In genomic region chr10:86363184-86363832, GRCh38 we compare ENCODE assay signal across 10 cellular contexts. TPM values are rescaled to one million over a fixed set of nuclear protein-coding genes. Genes with fewer than 3 reads are reported as not detected.
DNase-seq lines count a peak whose midpoint lies in the region; ATAC-seq and TF ChIP-seq lines count a peak whose summit lies in the region.
"Had no signal": no experiment of that assay in that cellular context is flagged by ENCODE, and none has a peak within 500 bp of the region (broad histone marks: within the 10 kb centered on the region; RNA-seq: fewer than 3 reads in every experiment).

No MANE protein-coding gene starts in this region.

- DNase-seq in mammary epithelial cell (peak; percentile 26), right lobe of liver (peak; percentile 45 to 63 (median 56)), uterus (no peak), T1000 (lab: John Stamatoyannopoulos, UW) (no peak), ureter (ENCODE audit: low spot score) (no peak), cortex of kidney (lab: John Stamatoyannopoulos, UW) (no peak)

- peaks cover 66 to 79% (median 76%) of the 10 kb centered on the region in 11 experiments for H3K27me3 ChIP-seq in BLaER1 treated with 17β-estradiol and CSF1 and Interleukin-3, amounts not matched to agents 10 nM and 100 nM
- peaks cover 46% of the 10 kb centered on the region for H3K27me3 ChIP-seq in mammary epithelial cell (ENCODE audit: insufficient read depth, low read length)
- peaks cover 0 to 12% of the 10 kb centered on the region in 2 donors for H3K27me3 ChIP-seq in right lobe of liver
- no peaks in the 10 kb centered on the region for H3K27me3 ChIP-seq in uterus

- dilution Hi-C loops in mammary epithelial cell (cut with HindIII; ENCODE audit: low sequenced_read_pairs), result no loop called here

- H3K79me2 ChIP-seq in mammary epithelial cell (ENCODE audit: insufficient read depth, low read length), result no peaks in the 10 kb centered on the region

- H4K20me1 ChIP-seq in BLaER1 treated with 17β-estradiol and CSF1 and Interleukin-3, amounts not matched to agents 10 nM and 100 nM, result peaks cover 0 to 63% (median 43%) of the 10 kb centered on the region in 11 experiments; a peak in 17 of 22 replicates
- H4K20me1 ChIP-seq in mammary epithelial cell (ENCODE audit: insufficient read depth, low read length), result no peaks in the 10 kb centered on the region

- peak overlapping the region in 9 of 11 experiments; percentile 5 to 55 (median 28); a peak in 10 of 22 replicates for H3K4me2 ChIP-seq in BLaER1 treated with 17β-estradiol and CSF1 and Interleukin-3, amounts not matched to agents 10 nM and 100 nM
- H3K4me2 ChIP-seq in mammary epithelial cell (ENCODE audit: insufficient read depth, low read depth, low read length), result peak overlapping the region; percentile 43

- peak in 1 of 2 donors; percentile 49 for TF ChIP-seq CTCF in mammary epithelial cell (conservative IDR thresholded peaks at IDR 0.05 in 1 of 2, IDR thresholded peaks at IDR 0.05 in 1 of 2; ENCODE audit: extremely low read depth in 1 of 2, insufficient read depth in 1 of 2, low read depth in 1 of 2, low read length in 2 of 2)
- TF ChIP-seq CTCF in right lobe of liver (IDR thresholded peaks at IDR 0.05), result peak; percentile 30 to 53 (median 44)
- peak; percentile 17 to 45 (median 37) for TF ChIP-seq CTCF in uterus (IDR thresholded peaks at IDR 0.05)

- no peak overlapping the region for H3K27ac ChIP-seq in BLaER1 treated with 17β-estradiol and CSF1 and Interleukin-3, amounts not matched to agents 10 nM and 100 nM
- no peak overlapping the region for H3K27ac ChIP-seq in mammary epithelial cell (ENCODE audit: insufficient read depth, low read depth, low read length)
- H3K27ac ChIP-seq in right lobe of liver, result no peak overlapping the region
- H3K27ac ChIP-seq in uterus, result no peak overlapping the region

- H3K9me3 ChIP-seq in BLaER1 treated with 17β-estradiol and CSF1 and Interleukin-3, amounts not matched to agents 10 nM and 100 nM (replicated peaks in 1 of 11), result no peaks in the 10 kb centered on the region; a peak in 1 of 22 replicates
- no peaks in the 10 kb centered on the region for H3K9me3 ChIP-seq in mammary epithelial cell (replicated peaks; ENCODE audit: insufficient read depth, low read length)
- no peaks in the 10 kb centered on the region for H3K9me3 ChIP-seq in right lobe of liver
- H3K9me3 ChIP-seq in uterus, result no peaks in the 10 kb centered on the region

- no TSS peak for BruUV-seq in mammary epithelial cell (replicated peaks; lab: Mats Ljungman, UMichigan)

- H3K9ac ChIP-seq in BLaER1 treated with 17β-estradiol and CSF1 and Interleukin-3, amounts not matched to agents 10 nM and 100 nM, result no peak overlapping the region
- H3K9ac ChIP-seq in mammary epithelial cell (ENCODE audit: insufficient read depth, low read length), result no peak overlapping the region

- intact Hi-C loops in mammary epithelial cell (cut with micrococcal nuclease) (loop anchor here (5.0 to 10.0 kb wide), 4 partner anchors 366 to 1436 kb away; no protein-coding TSS in a partner anchor), right lobe of liver (cut with DNase I) (no loop called here), uterus (cut with DNase I; ENCODE audit: low total_unique reads) (no loop called here)

- 12% methylated on average over 19 of the region's 80 CpGs for WGBS in mammary epithelial cell (ENCODE audit: low coverage, missing lambda C conversion rate)
- WGBS in right lobe of liver (ENCODE audit: insufficient coverage, low coverage, low lambda C conversion rate, missing lambda C conversion rate), result 5% methylated on average over 9 of the region's 80 CpGs

- CTCF ChIA-PET in mammary epithelial cell (lab: Charles Lee; ENCODE audit: low non-redundant PET), result no interaction called here

- no peaks in the 10 kb centered on the region for H3K36me3 ChIP-seq in BLaER1 treated with 17β-estradiol and CSF1 and Interleukin-3, amounts not matched to agents 10 nM and 100 nM
- H3K36me3 ChIP-seq in mammary epithelial cell (ENCODE audit: insufficient read depth, low read length) (no peaks in the 10 kb centered on the region), right lobe of liver (no peaks in the 10 kb centered on the region), uterus (no peaks in the 10 kb centered on the region)

- H3K4me3 ChIP-seq in BLaER1 treated with 17β-estradiol and CSF1 and Interleukin-3, amounts not matched to agents 10 nM and 100 nM, result no peak overlapping the region; a peak in 1 of 20 replicates
- H3K4me3 ChIP-seq in mammary epithelial cell (replicated peaks in 1 of 3; ENCODE audit: insufficient read depth in 1 of 3, low read depth in 2 of 3, low read length in 3 of 3), result no peak overlapping the region
- H3K4me3 ChIP-seq in right lobe of liver, result no peak overlapping the region
- peak overlapping the region in 1 of 2 donors; percentile 6 for H3K4me3 ChIP-seq in uterus

- no peak overlapping the region for H2AFZ ChIP-seq in mammary epithelial cell (ENCODE audit: low read depth, low read length)

- TF ChIP-seq POLR2A in right lobe of liver (IDR thresholded peaks at IDR 0.05) (no peak), uterus (IDR thresholded peaks at IDR 0.05) (no peak)

- H3K4me1 ChIP-seq in BLaER1 treated with 17β-estradiol and CSF1 and Interleukin-3, amounts not matched to agents 10 nM and 100 nM, result peaks cover 16 to 46% (median 28%) of the 10 kb centered on the region in 10 experiments
- H3K4me1 ChIP-seq in mammary epithelial cell (ENCODE audit: insufficient read depth, low read length), result peaks cover 12% of the 10 kb centered on the region
- H3K4me1 ChIP-seq in right lobe of liver, result peaks cover 0 to 30% (median 3%) of the 10 kb centered on the region in 4 donors
- H3K4me1 ChIP-seq in uterus, result peaks cover 0 to 15% of the 10 kb centered on the region in 2 donors

- ATAC-seq in HG02759 (IDR thresholded peaks at IDR 0.05; ENCODE audit: unreplicated experiment), result peak; percentile 27
- ATAC-seq in right lobe of liver, result peak; percentile 46 to 68 (median 60)

- in situ Hi-C loops in mammary epithelial cell (cut with MboI; ENCODE audit: low sequenced_read_pairs in 2 of 2), result loop anchor here in 1 of 2 donors (25.0 kb wide), 1 partner anchor 826 kb away; no protein-coding TSS in a partner anchor

RNA-seq across cellular contexts. Expression of gene GRID1, which starts 3.3 kb away (rescaled TPM):
- total RNA-seq in mammary epithelial cell (under 1 TPM in 1 of 2 donors, not detected in 1; under 0.01 TPM), right lobe of liver (1 to 10 TPM in 2 of 6 experiments, under 1 TPM in 4; 0.05 to 1.9 (median 0.81) TPM), uterus (1 to 10 TPM in 3 of 4 donors, under 1 TPM in 1; 0.88 to 7.3 (median 4.1) TPM), ureter (2.7 TPM)
- 0.02 TPM for polyA plus RNA-seq in mammary epithelial cell
- polyA minus RNA-seq in mammary epithelial cell, result not detected
- total RNA-seq: myocyte; T-helper 2 cell treated with Interferon-gamma antibody and Interleukin-4, amounts not matched to agents 100 ng/mL and 5 ng/mL, for 36 hours had no signal

Comparison
In these comparisons a context has a peak if more than half of its experiments do, and no peak if none do; other contexts are left out.
1. DNase-seq: peak in mammary epithelial cell (single experiment) and right lobe of liver (3 of 3); none in uterus (0 of 2), T1000 (single experiment), ureter (single experiment) and cortex of kidney (single experiment).